In genomic region chr14:36791402-36791801, GRCh38 we compare ENCODE assay signal across 22 cellular contexts.
A peak's percentile ranks its signal among the peaks of the same experiment; 100 is the strongest.
DNase-seq lines count a peak whose midpoint lies in the region; ATAC-seq and TF ChIP-seq lines count a peak whose summit lies in the region.
"Had no signal": no experiment of that assay in that cellular context is flagged by ENCODE, and none has a peak within 500 bp of the region (broad histone marks: within the 10 kb centered on the region; RNA-seq: fewer than 3 reads in every experiment).

No MANE protein-coding gene starts in this region.

- H3K27ac Mint-ChIP-seq in activated T-cell treated with anti-CD3 and anti-CD28 coated beads, Interleukin-2, amount 50 U/mL, for 72 hours, result no peak overlapping the region
- H3K27ac Mint-ChIP-seq: CD14-positive monocyte had no signal

- H3K4me1 ChIP-seq in mucosa of descending colon (ENCODE audit: low read depth), result no peaks in the 10 kb centered on the region
- H3K4me1 ChIP-seq: HAP-1 had no signal

- ATAC-seq in mucosa of descending colon, result peak; percentile 7
- no peak for ATAC-seq in GM21367 (IDR thresholded peaks at IDR 0.05; ENCODE audit: unreplicated experiment)
- no peak for ATAC-seq in activated T-cell treated with anti-CD3 and anti-CD28 coated beads, Interleukin-2, amount 50 U/mL, for 72 hours (replicated peaks in 1 of 2)
- no peak for ATAC-seq in HG02623 (IDR thresholded peaks at IDR 0.05; ENCODE audit: unreplicated experiment)
- ATAC-seq: GM12878 had no signal

- H3K4me1 Mint-ChIP-seq in activated T-cell treated with anti-CD3 and anti-CD28 coated beads, Interleukin-2, amount 50 U/mL, for 72 hours (ENCODE audit: low read depth), result no peaks in the 10 kb centered on the region
- H3K4me1 Mint-ChIP-seq: CD14-positive monocyte had no signal

- H3K4me3 Mint-ChIP-seq in activated T-cell treated with anti-CD3 and anti-CD28 coated beads, Interleukin-2, amount 50 U/mL, for 72 hours, result no peak overlapping the region
- H3K4me3 Mint-ChIP-seq: CD14-positive monocyte had no signal

- H3K36me3 Mint-ChIP-seq in activated T-cell treated with anti-CD3 and anti-CD28 coated beads, Interleukin-2, amount 50 U/mL, for 72 hours (ENCODE audit: insufficient read depth in 2 of 2), result no peaks in the 10 kb centered on the region
- H3K36me3 Mint-ChIP-seq: CD14-positive monocyte had no signal

- no peaks in the 10 kb centered on the region for H3K36me3 ChIP-seq in SK-N-MC (ENCODE audit: insufficient read depth, low read length)
- H3K36me3 ChIP-seq in mucosa of descending colon (ENCODE audit: low read depth), result no peaks in the 10 kb centered on the region
- H3K36me3 ChIP-seq: HAP-1 had no signal

- peak overlapping the region; percentile 23; the same call in 1 of the 2 replicates for H3K4me3 ChIP-seq in SK-N-MC
- H3K4me3 ChIP-seq in mucosa of descending colon, result no peak overlapping the region
- H3K4me3 ChIP-seq: GM12878, GM23248, HAP-1 had no signal

- peak overlapping the region; percentile 39 for H3K27ac ChIP-seq in SK-N-MC
- H3K27ac ChIP-seq: 22Rv1, GM23248 had no signal

- no peaks in the 10 kb centered on the region for H3K27me3 Mint-ChIP-seq in activated T-cell treated with anti-CD3 and anti-CD28 coated beads, Interleukin-2, amount 50 U/mL, for 72 hours (ENCODE audit: low read depth)

- no peaks in the 10 kb centered on the region for H3K9me3 ChIP-seq in SK-N-MC (ENCODE audit: low read depth, low read length)
- no peaks in the 10 kb centered on the region for H3K9me3 ChIP-seq in mucosa of descending colon
- H3K9me3 ChIP-seq: HAP-1 had no signal

- DNase-seq in DMS53 (lab: John Stamatoyannopoulos, UW) (peak; percentile 47), DMS53 treated with DMSO at 0.1 percent for 48 hours (lab: John Stamatoyannopoulos, UW; ENCODE audit: unreplicated experiment) (no peak), HT-29 (ENCODE audit: low spot score) (peak; percentile 23), SK-N-MC (ENCODE audit: low read depth, low spot score) (no peak), mucosa of descending colon (no peak)
- no peak for DNase-seq in activated T-cell treated with anti-CD3 and anti-CD28 coated beads, Interleukin-2, amount 50 U/mL, for 72 hours
- DNase-seq: DMS 273 treated with DMSO at 0.1 percent for 48 hours, EL, GM23248, Kasumi-1, MM.1S, NCI-H1092 treated with DMSO at 0.1 percent for 48 hours, NCI-H1694, NCI-H2081 treated with DMSO at 0.1 percent for 48 hours, NCI-H524, Right ventricle myocardium superior had no signal

- no peak for TF ChIP-seq CTCF in mucosa of descending colon (IDR thresholded peaks at IDR 0.05)

- no peaks in the 10 kb centered on the region for H3K9me3 Mint-ChIP-seq in activated T-cell treated with anti-CD3 and anti-CD28 coated beads, Interleukin-2, amount 50 U/mL, for 72 hours

- peak overlapping the region; percentile 4 for H3K9ac ChIP-seq in SK-N-MC (ENCODE audit: insufficient read length)
- H3K9ac ChIP-seq: GM23248 had no signal

- intact Hi-C loops in mucosa of descending colon (cut with DNase I, micrococcal nuclease), result no loop called here

Comparison
In these comparisons a context has a peak if more than half of its experiments do, and no peak if none do; other contexts are left out.
1. DNase-seq: peak in DMS53 (single experiment) and HT-29 (single experiment); none in DMS53 treated with DMSO at 0.1 percent for 48 hours (single experiment), SK-N-MC (single experiment), mucosa of descending colon (0 of 3) and activated T-cell treated with anti-CD3 and anti-CD28 coated beads, Interleukin-2, amount 50 U/mL, for 72 hours (0 of 2).